In genomic region chr19:40928859-40929258, GRCh38 we compare ENCODE assay signal across 1 cellular context.
TF ChIP-seq lines count a peak whose summit lies in the region.

No MANE protein-coding gene starts in this region.

TF ChIP-seq in K562, 482 proteins besides CTCF, POLR2A, EP300 and RAD21 (continued from another document and continues in another):
- no peak for TF ChIP-seq NELFE (IDR thresholded peaks at IDR 0.05; ENCODE audit: insufficient read depth, insufficient read length)
- no peak for TF ChIP-seq TRIM28 (IDR thresholded peaks at IDR 0.05)
- TF ChIP-seq ZSCAN32 (CRISPR knock-in tag; IDR thresholded peaks at IDR 0.05), result no peak
- no peak for TF ChIP-seq ZNF121 (CRISPR knock-in tag; conservative IDR thresholded peaks at IDR 0.05)
- no peak for TF ChIP-seq MAZ (CRISPR knock-in tag; conservative IDR thresholded peaks at IDR 0.05 in 1 of 2, IDR thresholded peaks at IDR 0.05 in 1 of 2)
- no peak for TF ChIP-seq USF1 (CRISPR knock-in tag; IDR thresholded peaks at IDR 0.05)
- no peak for TF ChIP-seq ETV1 (tag; conservative IDR thresholded peaks at IDR 0.05; ENCODE audit: low read depth)
- no peak for TF ChIP-seq EP400 (IDR thresholded peaks at IDR 0.05)
- TF ChIP-seq LARP7 (IDR thresholded peaks at IDR 0.05), result no peak
- 0 out of 2 replicates have a peak, but pooled peaks have one; percentile 31 for TF ChIP-seq FOSL1 (tag; conservative IDR thresholded peaks at IDR 0.05)
- TF ChIP-seq NCOA2 (IDR thresholded peaks at IDR 0.05; ENCODE audit: partially characterized antibody in 2 of 2), result no peak
- TF ChIP-seq ZNF354B (CRISPR knock-in tag; IDR thresholded peaks at IDR 0.05), result no peak
- peak; percentile 84 for TF ChIP-seq TCF3 (CRISPR knock-in tag; IDR thresholded peaks at IDR 0.05)
- TF ChIP-seq DACH1 (IDR thresholded peaks at IDR 0.05; ENCODE audit: partially characterized antibody), result peak; percentile 13
- no peak for TF ChIP-seq EGR1 (conservative IDR thresholded peaks at IDR 0.05)
- TF ChIP-seq, protein P1, sequence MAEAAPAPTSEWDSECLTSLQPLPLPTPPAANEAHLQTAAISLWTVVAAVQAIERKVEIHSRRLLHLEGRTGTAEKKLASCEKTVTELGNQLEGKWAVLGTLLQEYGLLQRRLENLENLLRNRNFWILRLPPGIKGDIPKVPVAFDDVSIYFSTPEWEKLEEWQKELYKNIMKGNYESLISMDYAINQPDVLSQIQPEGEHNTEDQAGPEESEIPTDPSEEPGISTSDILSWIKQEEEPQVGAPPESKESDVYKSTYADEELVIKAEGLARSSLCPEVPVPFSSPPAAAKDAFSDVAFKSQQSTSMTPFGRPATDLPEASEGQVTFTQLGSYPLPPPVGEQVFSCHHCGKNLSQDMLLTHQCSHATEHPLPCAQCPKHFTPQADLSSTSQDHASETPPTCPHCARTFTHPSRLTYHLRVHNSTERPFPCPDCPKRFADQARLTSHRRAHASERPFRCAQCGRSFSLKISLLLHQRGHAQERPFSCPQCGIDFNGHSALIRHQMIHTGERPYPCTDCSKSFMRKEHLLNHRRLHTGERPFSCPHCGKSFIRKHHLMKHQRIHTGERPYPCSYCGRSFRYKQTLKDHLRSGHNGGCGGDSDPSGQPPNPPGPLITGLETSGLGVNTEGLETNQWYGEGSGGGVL (CRISPR knock-in tag; IDR thresholded peaks at IDR 0.05), result no peak
- no peak for TF ChIP-seq ATF2 (CRISPR knock-in tag; IDR thresholded peaks at IDR 0.05)
- TF ChIP-seq DEAF1 (CRISPR knock-in tag; IDR thresholded peaks at IDR 0.05), result no peak
- no peak for TF ChIP-seq MYBL2 (IDR thresholded peaks at IDR 0.05; ENCODE audit: low read depth)
- TF ChIP-seq MYBL2 (CRISPR knock-in tag; IDR thresholded peaks at IDR 0.05; ENCODE audit: borderline replicate concordance), result no peak
- no peak for TF ChIP-seq ETV6 (IDR thresholded peaks at IDR 0.05; ENCODE audit: borderline replicate concordance in 1 of 2, low read depth in 2 of 2, low read length in 1 of 2)
- no peak for TF ChIP-seq ETV6 (CRISPR knock-in tag; IDR thresholded peaks at IDR 0.05; ENCODE audit: borderline replicate concordance)
- TF ChIP-seq, protein P2, sequence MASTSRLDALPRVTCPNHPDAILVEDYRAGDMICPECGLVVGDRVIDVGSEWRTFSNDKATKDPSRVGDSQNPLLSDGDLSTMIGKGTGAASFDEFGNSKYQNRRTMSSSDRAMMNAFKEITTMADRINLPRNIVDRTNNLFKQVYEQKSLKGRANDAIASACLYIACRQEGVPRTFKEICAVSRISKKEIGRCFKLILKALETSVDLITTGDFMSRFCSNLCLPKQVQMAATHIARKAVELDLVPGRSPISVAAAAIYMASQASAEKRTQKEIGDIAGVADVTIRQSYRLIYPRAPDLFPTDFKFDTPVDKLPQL (IDR thresholded peaks at IDR 0.05; ENCODE audit: extremely low read depth, insufficient read length), result no peak
- no peak for TF ChIP-seq ZNF217 (CRISPR knock-in tag; IDR thresholded peaks at IDR 0.05)
- no peak for TF ChIP-seq ZNF511 (CRISPR knock-in tag; IDR thresholded peaks at IDR 0.05)
- TF ChIP-seq ZNF311 (CRISPR knock-in tag; IDR thresholded peaks at IDR 0.05), result no peak
- TF ChIP-seq HNRNPL (IDR thresholded peaks at IDR 0.05; ENCODE audit: low read depth, low read length), result no peak
- no peak for TF ChIP-seq STAG1 (CRISPR knock-in tag; IDR thresholded peaks at IDR 0.05; ENCODE audit: borderline replicate concordance)
- TF ChIP-seq, protein P3, sequence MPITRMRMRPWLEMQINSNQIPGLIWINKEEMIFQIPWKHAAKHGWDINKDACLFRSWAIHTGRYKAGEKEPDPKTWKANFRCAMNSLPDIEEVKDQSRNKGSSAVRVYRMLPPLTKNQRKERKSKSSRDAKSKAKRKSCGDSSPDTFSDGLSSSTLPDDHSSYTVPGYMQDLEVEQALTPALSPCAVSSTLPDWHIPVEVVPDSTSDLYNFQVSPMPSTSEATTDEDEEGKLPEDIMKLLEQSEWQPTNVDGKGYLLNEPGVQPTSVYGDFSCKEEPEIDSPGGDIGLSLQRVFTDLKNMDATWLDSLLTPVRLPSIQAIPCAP (CRISPR knock-in tag; IDR thresholded peaks at IDR 0.05; ENCODE audit: borderline replicate concordance), result no peak
- TF ChIP-seq, protein P4, sequence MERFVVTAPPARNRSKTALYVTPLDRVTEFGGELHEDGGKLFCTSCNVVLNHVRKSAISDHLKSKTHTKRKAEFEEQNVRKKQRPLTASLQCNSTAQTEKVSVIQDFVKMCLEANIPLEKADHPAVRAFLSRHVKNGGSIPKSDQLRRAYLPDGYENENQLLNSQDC (CRISPR knock-in tag; IDR thresholded peaks at IDR 0.05), result no peak
- no peak for TF ChIP-seq CEBPG (CRISPR knock-in tag; IDR thresholded peaks at IDR 0.05)
- peak; percentile 66 to 74; a peak in 2 of 4 replicates for TF ChIP-seq CEBPG (tag; conservative IDR thresholded peaks at IDR 0.05 in 1 of 2, IDR thresholded peaks at IDR 0.05 in 1 of 2)
- no peak for TF ChIP-seq RAD51 (IDR thresholded peaks at IDR 0.05; ENCODE audit: borderline replicate concordance, low read depth)
- TF ChIP-seq KHSRP (IDR thresholded peaks at IDR 0.05), result no peak
- no peak for TF ChIP-seq NFE2 (IDR thresholded peaks at IDR 0.05; ENCODE audit: low read depth)
- TF ChIP-seq ZNF165 (CRISPR knock-in tag; IDR thresholded peaks at IDR 0.05; ENCODE audit: borderline replicate concordance), result no peak
- TF ChIP-seq GTF3C2 (IDR thresholded peaks at IDR 0.05; ENCODE audit: borderline replicate concordance, extremely low read depth, insufficient read length), result no peak
- TF ChIP-seq RBM25 (IDR thresholded peaks at IDR 0.05; ENCODE audit: low read depth, low read length, severe bottlenecking), result no peak
- no peak for TF ChIP-seq PURB (CRISPR knock-in tag; IDR thresholded peaks at IDR 0.05; ENCODE audit: low read depth)
- TF ChIP-seq TEAD4 (IDR thresholded peaks at IDR 0.05; ENCODE audit: low read length), result peak; percentile 86
- no peak for TF ChIP-seq TEAD4 (CRISPR knock-in tag; IDR thresholded peaks at IDR 0.05; ENCODE audit: borderline replicate concordance)
- no peak for TF ChIP-seq ZNF707 (CRISPR knock-in tag; conservative IDR thresholded peaks at IDR 0.05)
- TF ChIP-seq, protein P5, sequence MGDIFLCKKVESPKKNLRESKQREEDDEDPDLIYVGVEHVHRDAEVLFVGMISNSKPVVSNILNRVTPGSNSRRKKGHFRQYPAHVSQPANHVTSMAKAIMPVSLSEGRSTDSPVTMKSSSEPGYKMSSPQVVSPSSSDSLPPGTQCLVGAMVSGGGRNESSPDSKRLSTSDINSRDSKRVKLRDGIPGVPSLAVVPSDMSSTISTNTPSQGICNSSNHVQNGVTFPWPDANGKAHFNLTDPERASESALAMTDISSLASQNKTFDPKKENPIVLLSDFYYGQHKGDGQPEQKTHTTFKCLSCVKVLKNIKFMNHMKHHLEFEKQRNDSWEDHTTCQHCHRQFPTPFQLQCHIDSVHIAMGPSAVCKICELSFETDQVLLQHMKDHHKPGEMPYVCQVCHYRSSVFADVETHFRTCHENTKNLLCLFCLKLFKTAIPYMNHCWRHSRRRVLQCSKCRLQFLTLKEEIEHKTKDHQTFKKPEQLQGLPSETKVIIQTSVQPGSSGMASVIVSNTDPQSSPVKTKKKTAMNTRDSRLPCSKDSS (IDR thresholded peaks at IDR 0.05; ENCODE audit: low read depth, partially characterized antibody), result no peak
- peak; percentile 90 for TF ChIP-seq CEBPB (tag; IDR thresholded peaks at IDR 0.05)
- TF ChIP-seq MEF2A (IDR thresholded peaks at IDR 0.05; ENCODE audit: control insufficient read depth, low read depth, low read length), result no peak
- TF ChIP-seq ZNF263 (CRISPR knock-in tag; IDR thresholded peaks at IDR 0.05; ENCODE audit: borderline replicate concordance), result no peak
- TF ChIP-seq, protein P6, sequence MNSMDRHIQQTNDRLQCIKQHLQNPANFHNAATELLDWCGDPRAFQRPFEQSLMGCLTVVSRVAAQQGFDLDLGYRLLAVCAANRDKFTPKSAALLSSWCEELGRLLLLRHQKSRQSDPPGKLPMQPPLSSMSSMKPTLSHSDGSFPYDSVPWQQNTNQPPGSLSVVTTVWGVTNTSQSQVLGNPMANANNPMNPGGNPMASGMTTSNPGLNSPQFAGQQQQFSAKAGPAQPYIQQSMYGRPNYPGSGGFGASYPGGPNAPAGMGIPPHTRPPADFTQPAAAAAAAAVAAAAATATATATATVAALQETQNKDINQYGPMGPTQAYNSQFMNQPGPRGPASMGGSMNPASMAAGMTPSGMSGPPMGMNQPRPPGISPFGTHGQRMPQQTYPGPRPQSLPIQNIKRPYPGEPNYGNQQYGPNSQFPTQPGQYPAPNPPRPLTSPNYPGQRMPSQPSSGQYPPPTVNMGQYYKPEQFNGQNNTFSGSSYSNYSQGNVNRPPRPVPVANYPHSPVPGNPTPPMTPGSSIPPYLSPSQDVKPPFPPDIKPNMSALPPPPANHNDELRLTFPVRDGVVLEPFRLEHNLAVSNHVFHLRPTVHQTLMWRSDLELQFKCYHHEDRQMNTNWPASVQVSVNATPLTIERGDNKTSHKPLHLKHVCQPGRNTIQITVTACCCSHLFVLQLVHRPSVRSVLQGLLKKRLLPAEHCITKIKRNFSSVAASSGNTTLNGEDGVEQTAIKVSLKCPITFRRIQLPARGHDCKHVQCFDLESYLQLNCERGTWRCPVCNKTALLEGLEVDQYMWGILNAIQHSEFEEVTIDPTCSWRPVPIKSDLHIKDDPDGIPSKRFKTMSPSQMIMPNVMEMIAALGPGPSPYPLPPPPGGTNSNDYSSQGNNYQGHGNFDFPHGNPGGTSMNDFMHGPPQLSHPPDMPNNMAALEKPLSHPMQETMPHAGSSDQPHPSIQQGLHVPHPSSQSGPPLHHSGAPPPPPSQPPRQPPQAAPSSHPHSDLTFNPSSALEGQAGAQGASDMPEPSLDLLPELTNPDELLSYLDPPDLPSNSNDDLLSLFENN (IDR thresholded peaks at IDR 0.05; ENCODE audit: low read depth in 2 of 2, low read length in 2 of 2), result no peak
- TF ChIP-seq ZNF561 (CRISPR knock-in tag; conservative IDR thresholded peaks at IDR 0.05), result no peak
- TF ChIP-seq ZBTB1 (CRISPR knock-in tag; IDR thresholded peaks at IDR 0.05; ENCODE audit: borderline replicate concordance, low read depth), result no peak
- TF ChIP-seq SREBF1 (IDR thresholded peaks at IDR 0.05; ENCODE audit: borderline replicate concordance, low read depth, low read length), result no peak
